ENCODE assay signal across 17 cellular contexts in the genomic region with DNA sequence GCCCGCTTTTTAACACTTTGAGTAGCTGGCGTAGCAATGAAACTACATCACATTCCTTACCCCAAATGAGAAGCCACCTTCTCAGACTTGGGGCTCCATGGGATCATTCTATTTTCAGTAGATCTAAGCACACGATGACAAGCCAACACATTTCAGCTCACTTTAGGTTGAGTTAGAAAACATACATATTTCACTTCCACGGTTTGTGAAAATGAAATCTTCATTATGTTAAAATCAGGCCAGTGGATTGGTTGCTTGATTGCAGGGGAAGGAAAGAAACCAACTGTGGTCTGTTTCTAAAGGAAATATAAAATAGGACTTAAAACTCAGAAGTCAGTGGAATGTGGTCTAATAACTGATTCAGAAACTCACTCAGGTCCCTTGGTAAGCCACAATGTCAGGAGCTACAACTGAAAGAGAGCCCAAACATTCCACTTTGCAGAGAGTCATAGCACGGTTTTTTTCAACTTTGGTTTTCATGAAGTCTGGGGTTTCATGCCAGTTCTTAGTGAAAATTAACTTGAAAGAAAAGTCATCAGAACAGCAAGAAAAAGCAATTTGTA.
DNase-seq lines count a peak whose midpoint lies in the region; ATAC-seq and TF ChIP-seq lines count a peak whose summit lies in the region.
"Had no signal": no experiment of that assay in that cellular context is flagged by ENCODE, and none has a peak within 500 bp of the region (broad histone marks: within the 10 kb centered on the region; RNA-seq: fewer than 3 reads in every experiment).

No MANE protein-coding gene starts in this region.

- 87% methylated on average over 5 of the region's 5 CpGs for WGBS in esophagus muscularis mucosa

- H3K9me3 ChIP-seq in T-helper 17 cell (ENCODE audit: control insufficient read depth, low read length, poor library complexity, severe bottlenecking) (no peaks in the 10 kb centered on the region), esophagus muscularis mucosa (no peaks in the 10 kb centered on the region)
- H3K9me3 ChIP-seq: gastrocnemius medialis had no signal

- H3K4me1 Mint-ChIP-seq in T-helper 17 cell (peaks cover 4% of the 10 kb centered on the region), glutamatergic neuron (ENCODE audit: low read depth, unreplicated experiment) (peaks cover 2% of the 10 kb centered on the region)

- H3K27me3 ChIP-seq in kidney epithelial cell (ENCODE audit: control insufficient read depth, insufficient read depth, low read length) (no peaks in the 10 kb centered on the region), esophagus muscularis mucosa (no peaks in the 10 kb centered on the region)
- H3K27me3 ChIP-seq: gastrocnemius medialis had no signal

- H3K4me1 ChIP-seq in esophagus muscularis mucosa = peaks cover 0 to 13% (median 7%) of the 10 kb centered on the region in 4 donors
- H3K4me1 ChIP-seq: gastrocnemius medialis had no signal

- H3K36me3 ChIP-seq in kidney epithelial cell (ENCODE audit: control insufficient read depth, insufficient read depth, low read length) (no peaks in the 10 kb centered on the region), esophagus muscularis mucosa (no peaks in the 10 kb centered on the region)
- H3K36me3 ChIP-seq: gastrocnemius medialis had no signal

- H3K27ac Mint-ChIP-seq in T-helper 17 cell (peak overlapping the region; percentile 34), glutamatergic neuron (ENCODE audit: unreplicated experiment) (no peak overlapping the region)
- H3K27ac Mint-ChIP-seq: type B pancreatic cell had no signal

- POLR2A ChIA-PET in AG04449 (lab: Yijun Ruan, JAX) (interaction anchor here (0.5 kb wide), 1 partner anchor 54 kb away, joined by 3 read pairs; no protein-coding TSS in a partner anchor), RWPE1 (lab: Yijun Ruan, JAX; ENCODE audit: low non-redundant PET) (no interaction called here)

- intact Hi-C loops in esophagus muscularis mucosa (cut with DNase I) = no loop called here

- no peak for TF ChIP-seq CTCF in AG04449 (IDR thresholded peaks at IDR 0.05; ENCODE audit: insufficient read depth, low read length, missing control alignments)
- no peak for TF ChIP-seq CTCF in GM12865 (IDR thresholded peaks at IDR 0.05; ENCODE audit: insufficient read depth, low read depth, low read length, missing control alignments)
- no peak for TF ChIP-seq CTCF in kidney epithelial cell (IDR thresholded peaks at IDR 0.05; ENCODE audit: insufficient read depth, low read length, poor library complexity, severe bottlenecking)
- no peak for TF ChIP-seq CTCF in glutamatergic neuron (IDR thresholded peaks at IDR 0.05; ENCODE audit: partially characterized antibody, unreplicated experiment)
- no peak for TF ChIP-seq CTCF in RWPE1 (conservative IDR thresholded peaks at IDR 0.05; ENCODE audit: low read depth)
- no peak for TF ChIP-seq CTCF in esophagus muscularis mucosa (IDR thresholded peaks at IDR 0.05)

- no peak overlapping the region for H3K4me3 ChIP-seq in AG04449 (ENCODE audit: low read depth, low read length)
- H3K4me3 ChIP-seq in GM12865 (ENCODE audit: low read depth, low read length) = no peak overlapping the region
- no peak overlapping the region for H3K4me3 ChIP-seq in kidney epithelial cell (ENCODE audit: low read depth, low read length)
- H3K4me3 ChIP-seq in esophagus muscularis mucosa = no peak overlapping the region
- H3K4me3 ChIP-seq: gastrocnemius medialis had no signal

- H3K36me3 Mint-ChIP-seq in T-helper 17 cell (ENCODE audit: low read depth) = no peaks in the 10 kb centered on the region
- H3K36me3 Mint-ChIP-seq in glutamatergic neuron (ENCODE audit: unreplicated experiment) = no peaks in the 10 kb centered on the region

- H3K27me3 Mint-ChIP-seq in T-helper 17 cell (no peaks in the 10 kb centered on the region), glutamatergic neuron (ENCODE audit: unreplicated experiment) (peaks cover 4% of the 10 kb centered on the region)
- H3K27me3 Mint-ChIP-seq: type B pancreatic cell had no signal

- no peak for TF ChIP-seq EP300 in esophagus muscularis mucosa (IDR thresholded peaks at IDR 0.05)

- H3K9me3 Mint-ChIP-seq in glutamatergic neuron (ENCODE audit: unreplicated experiment) = peaks cover 3% of the 10 kb centered on the region
- H3K9me3 Mint-ChIP-seq: type B pancreatic cell had no signal

- DNase-seq in AG04449 (ENCODE audit: low read depth, low spot score) = peak; percentile 37
- peak; percentile 12 for DNase-seq in GM12865 (ENCODE audit: low read depth)
- DNase-seq in T-helper 17 cell = no peak
- peak; percentile 25 for DNase-seq in kidney epithelial cell (ENCODE audit: low read depth)
- no peak for DNase-seq in glutamatergic neuron
- DNase-seq in NCI-H187 treated with DMSO at 0.1 percent for 48 hours (lab: John Stamatoyannopoulos, UW) = no peak
- no peak for DNase-seq in RWPE1 (ENCODE audit: low spot score)
- no peak for DNase-seq in esophagus muscularis mucosa (ENCODE audit: extremely low spot score)
- DNase-seq: activated CD4-positive, CD25-positive, alpha-beta regulatory T cell treated with anti-CD3 and anti-CD28 coated beads, Interleukin-2, amount 50 U/mL, for 72 hours; activated effector memory CD4-positive, alpha-beta T cell treated with anti-CD3 and anti-CD28 coated beads, Interleukin-2, amount 50 U/mL, for 16 hours; central memory CD4-positive, alpha-beta T cell; gastrocnemius medialis; NCI-H1105 treated with DMSO at 0.1 percent for 48 hours; NCI-H345; posterior cingulate gyrus; SW 1271 had no signal

- no peak for ATAC-seq in T-helper 17 cell
- ATAC-seq: gastrocnemius medialis had no signal

- H3K4me3 Mint-ChIP-seq in T-helper 17 cell (no peak overlapping the region), glutamatergic neuron (ENCODE audit: unreplicated experiment) (no peak overlapping the region)
- H3K4me3 Mint-ChIP-seq: type B pancreatic cell had no signal

- CTCF ChIA-PET in AG04449 (lab: Yijun Ruan, JAX) = no interaction called here
- CTCF ChIA-PET in RWPE1 (lab: Yijun Ruan, JAX) = no interaction called here

- H3K27ac ChIP-seq in RWPE1 = no peak overlapping the region
- H3K27ac ChIP-seq in esophagus muscularis mucosa (replicated peaks in 1 of 4) = no peak overlapping the region
- H3K27ac ChIP-seq: gastrocnemius medialis had no signal

- TF ChIP-seq POLR2A in esophagus muscularis mucosa (IDR thresholded peaks at IDR 0.05; ENCODE audit: low read depth) = no peak

Comparison
In these comparisons a context has a peak if more than half of its experiments do, and no peak if none do; other contexts are left out.
1. DNase-seq: peak in AG04449 (single experiment), GM12865 (single experiment) and kidney epithelial cell (single experiment); none in T-helper 17 cell (0 of 3), glutamatergic neuron (single experiment), NCI-H187 treated with DMSO at 0.1 percent for 48 hours (single experiment), RWPE1 (single experiment) and esophagus muscularis mucosa (single experiment).